Comparison of ENCODE assay signal across 8 cellular contexts in the genomic region with DNA sequence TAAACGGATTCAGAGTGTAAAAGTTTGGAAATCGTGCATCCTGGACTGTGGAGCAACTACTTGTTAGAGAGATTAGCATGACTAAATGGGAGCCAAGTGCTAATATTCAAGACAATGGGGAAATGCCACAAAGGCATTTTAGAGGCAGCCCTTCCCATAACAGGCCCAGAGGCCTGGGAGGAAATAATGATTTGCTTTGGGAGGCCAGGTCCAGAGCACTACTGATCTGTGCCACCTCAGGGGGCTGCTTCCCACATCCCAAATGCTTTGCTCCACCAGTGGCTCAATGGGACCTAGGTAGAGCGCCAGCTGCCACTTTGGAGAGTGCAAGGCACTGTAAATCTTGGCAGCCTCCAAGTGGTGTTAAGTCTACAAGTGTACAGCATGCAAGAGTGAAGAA.
"Had no signal": no experiment of that assay in that cellular context is flagged by ENCODE, and none has a peak within 500 bp of the region (broad histone marks: within the 10 kb centered on the region; RNA-seq: fewer than 3 reads in every experiment).

No MANE protein-coding gene starts in this region.

- H3K36me3 ChIP-seq: HAP-1 had no signal

- H3K4me3 ChIP-seq: GM23248, HAP-1 had no signal

- H3K9me3 ChIP-seq: HAP-1 had no signal

- DNase-seq: GM23248, GOT3, H7, KG1 had no signal

- H3K4me1 ChIP-seq: HAP-1 had no signal

- H3K27ac ChIP-seq: GM23248, HL-60 had no signal

- ATAC-seq: HCT116, HepG2 had no signal
